1 cellular context compared by ENCODE assay signal in genomic region chr19:56290104-56290503, GRCh38.
TF ChIP-seq lines count a peak whose summit lies in the region.

No MANE protein-coding gene starts in this region.

TF ChIP-seq in K562, 482 proteins besides CTCF, POLR2A, EP300 and RAD21:
- TF ChIP-seq ZBTB40 (IDR thresholded peaks at IDR 0.05) (peak; percentile 81), ZBTB40 (CRISPR knock-in tag; IDR thresholded peaks at IDR 0.05) (peak; percentile 50; the same call in 1 of the 2 replicates), ZNF232 (CRISPR knock-in tag; IDR thresholded peaks at IDR 0.05) (no peak)
